In the genomic region with DNA sequence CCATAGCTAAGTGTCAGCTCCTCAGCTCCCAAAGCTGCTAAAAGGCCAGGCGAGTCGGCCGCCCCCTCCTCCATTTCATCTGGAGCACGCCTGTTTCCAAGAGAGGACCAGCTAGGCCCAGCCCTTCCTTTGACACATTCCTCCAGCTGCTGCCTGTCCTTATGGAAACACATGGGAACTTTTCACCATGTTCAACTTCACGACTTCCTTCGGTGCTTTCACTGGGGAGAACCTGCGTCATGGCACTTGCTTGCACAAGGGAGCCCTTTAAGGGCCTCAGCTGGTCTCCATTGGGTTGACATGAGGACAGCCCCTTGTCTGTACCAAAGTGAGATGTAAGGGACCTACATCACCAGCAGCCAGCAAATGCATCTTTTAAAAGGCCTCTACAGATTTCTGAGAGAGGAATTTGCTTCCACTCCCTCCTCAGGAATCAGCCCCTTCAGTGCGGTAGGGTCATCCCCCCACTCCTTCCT, we compare ENCODE assay signal across 1 cellular context.
TF ChIP-seq lines count a peak whose summit lies in the region.

No MANE protein-coding gene starts in this region.

TF ChIP-seq in WTC11, 78 proteins besides CTCF, POLR2A, EP300 and RAD21 (continued from another document):
- TF ChIP-seq, protein P1, sequence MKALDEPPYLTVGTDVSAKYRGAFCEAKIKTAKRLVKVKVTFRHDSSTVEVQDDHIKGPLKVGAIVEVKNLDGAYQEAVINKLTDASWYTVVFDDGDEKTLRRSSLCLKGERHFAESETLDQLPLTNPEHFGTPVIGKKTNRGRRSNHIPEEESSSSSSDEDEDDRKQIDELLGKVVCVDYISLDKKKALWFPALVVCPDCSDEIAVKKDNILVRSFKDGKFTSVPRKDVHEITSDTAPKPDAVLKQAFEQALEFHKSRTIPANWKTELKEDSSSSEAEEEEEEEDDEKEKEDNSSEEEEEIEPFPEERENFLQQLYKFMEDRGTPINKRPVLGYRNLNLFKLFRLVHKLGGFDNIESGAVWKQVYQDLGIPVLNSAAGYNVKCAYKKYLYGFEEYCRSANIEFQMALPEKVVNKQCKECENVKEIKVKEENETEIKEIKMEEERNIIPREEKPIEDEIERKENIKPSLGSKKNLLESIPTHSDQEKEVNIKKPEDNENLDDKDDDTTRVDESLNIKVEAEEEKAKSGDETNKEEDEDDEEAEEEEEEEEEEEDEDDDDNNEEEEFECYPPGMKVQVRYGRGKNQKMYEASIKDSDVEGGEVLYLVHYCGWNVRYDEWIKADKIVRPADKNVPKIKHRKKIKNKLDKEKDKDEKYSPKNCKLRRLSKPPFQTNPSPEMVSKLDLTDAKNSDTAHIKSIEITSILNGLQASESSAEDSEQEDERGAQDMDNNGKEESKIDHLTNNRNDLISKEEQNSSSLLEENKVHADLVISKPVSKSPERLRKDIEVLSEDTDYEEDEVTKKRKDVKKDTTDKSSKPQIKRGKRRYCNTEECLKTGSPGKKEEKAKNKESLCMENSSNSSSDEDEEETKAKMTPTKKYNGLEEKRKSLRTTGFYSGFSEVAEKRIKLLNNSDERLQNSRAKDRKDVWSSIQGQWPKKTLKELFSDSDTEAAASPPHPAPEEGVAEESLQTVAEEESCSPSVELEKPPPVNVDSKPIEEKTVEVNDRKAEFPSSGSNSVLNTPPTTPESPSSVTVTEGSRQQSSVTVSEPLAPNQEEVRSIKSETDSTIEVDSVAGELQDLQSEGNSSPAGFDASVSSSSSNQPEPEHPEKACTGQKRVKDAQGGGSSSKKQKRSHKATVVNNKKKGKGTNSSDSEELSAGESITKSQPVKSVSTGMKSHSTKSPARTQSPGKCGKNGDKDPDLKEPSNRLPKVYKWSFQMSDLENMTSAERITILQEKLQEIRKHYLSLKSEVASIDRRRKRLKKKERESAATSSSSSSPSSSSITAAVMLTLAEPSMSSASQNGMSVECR (CRISPR knock-in tag; IDR thresholded peaks at IDR 0.05; ENCODE audit: borderline replicate concordance): peak; percentile 49; the same call in 1 of the 2 replicates
